Comparison of ENCODE assay signal across 16 cellular contexts in genomic region chr1:183205196-183205781, GRCh38. TPM values are rescaled to one million over a fixed set of nuclear protein-coding genes. Genes with fewer than 3 reads are reported as not detected.
DNase-seq lines count a peak whose midpoint lies in the region; ATAC-seq and TF ChIP-seq lines count a peak whose summit lies in the region.
"Had no signal": no experiment of that assay in that cellular context is flagged by ENCODE, and none has a peak within 500 bp of the region (broad histone marks: within the 10 kb centered on the region; RNA-seq: fewer than 3 reads in every experiment).

No MANE protein-coding gene starts in this region.

- H3K4me3 Mint-ChIP-seq in activated CD8-positive, alpha-beta T cell treated with anti-CD3 and anti-CD28 coated beads, Interleukin-2, amount 10 ng/mL, durations not matched to agents 7 days and 5 days = no peak overlapping the region
- H3K4me3 Mint-ChIP-seq: activated naive CD8-positive, alpha-beta T cell; CD8-positive, alpha-beta T cell had no signal

- H3K27me3 Mint-ChIP-seq in activated CD8-positive, alpha-beta T cell treated with anti-CD3 and anti-CD28 coated beads, Interleukin-2, amount 10 ng/mL, durations not matched to agents 7 days and 5 days (ENCODE audit: low read depth) = peaks cover 12% of the 10 kb centered on the region
- H3K27me3 Mint-ChIP-seq: activated naive CD8-positive, alpha-beta T cell had no signal

- TF ChIP-seq CTCF in cardiac fibroblast (IDR thresholded peaks at IDR 0.05; ENCODE audit: low read depth, low read length) (no peak), smooth muscle cell (IDR thresholded peaks at IDR 0.05; ENCODE audit: borderline replicate concordance, insufficient read depth, poor library complexity, severe bottlenecking) (no peak), thyroid gland (IDR thresholded peaks at IDR 0.05) (no peak)

- H3K36me3 ChIP-seq in smooth muscle cell (ENCODE audit: low read depth) = no peaks in the 10 kb centered on the region
- H3K36me3 ChIP-seq in thyroid gland = no peaks in the 10 kb centered on the region
- H3K36me3 ChIP-seq: SJSA1 had no signal

- no peaks in the 10 kb centered on the region for H3K9me3 Mint-ChIP-seq in activated CD8-positive, alpha-beta T cell treated with anti-CD3 and anti-CD28 coated beads, Interleukin-2, amount 10 ng/mL, durations not matched to agents 7 days and 5 days (ENCODE audit: insufficient read depth)
- H3K9me3 Mint-ChIP-seq: CD8-positive, alpha-beta T cell had no signal

- H3K9ac ChIP-seq in smooth muscle cell (ENCODE audit: low read depth) = no peak overlapping the region

- no peaks in the 10 kb centered on the region for H3K4me1 ChIP-seq in right cardiac atrium (ENCODE audit: control insufficient read depth, insufficient read depth, low read length)
- H3K4me1 ChIP-seq in smooth muscle cell (ENCODE audit: low read depth) = no peaks in the 10 kb centered on the region
- H3K4me1 ChIP-seq in thyroid gland = no peaks in the 10 kb centered on the region

- H4K20me1 ChIP-seq in smooth muscle cell (ENCODE audit: low read depth) = no peaks in the 10 kb centered on the region

- CTCF ChIA-PET in activated CD8-positive, alpha-beta T cell treated with anti-CD3 and anti-CD28 coated beads, Interleukin-2, amount 10 ng/mL, durations not matched to agents 7 days and 5 days (lab: Charles Lee) = interaction anchor here (1.0 to 1.2 kb wide), 3 partner anchors 10 to 22 kb away, joined by 3 to 4 read pairs (median 4); no protein-coding TSS in a partner anchor

- H3K9me3 ChIP-seq in right cardiac atrium (ENCODE audit: control insufficient read depth, low read length) (no peaks in the 10 kb centered on the region), smooth muscle cell (replicated peaks; ENCODE audit: low read depth) (no peaks in the 10 kb centered on the region), thyroid gland (no peaks in the 10 kb centered on the region)
- H3K9me3 ChIP-seq: SJSA1 had no signal

- H3K79me2 ChIP-seq in smooth muscle cell (ENCODE audit: low read depth) = no peaks in the 10 kb centered on the region

- WGBS in right cardiac atrium = 61% methylated on average over 3 of the region's 3 CpGs
- 83% methylated on average over 3 of the region's 3 CpGs for whole genome bisulfite sequencing in smooth muscle cell (ENCODE audit: low lambda C conversion rate)
- 89 to 92% methylated on average over 3 of the region's 3 CpGs for WGBS in thyroid gland, 2 donors

- peaks cover 10% of the 10 kb centered on the region for H3K4me1 Mint-ChIP-seq in activated CD8-positive, alpha-beta T cell treated with anti-CD3 and anti-CD28 coated beads, Interleukin-2, amount 10 ng/mL, durations not matched to agents 7 days and 5 days (ENCODE audit: low read depth)

- ATAC-seq in right cardiac atrium = peak; percentile 50 to 80
- ATAC-seq in activated CD8-positive, alpha-beta T cell treated with anti-CD3 and anti-CD28 coated beads, Interleukin-2, amount 10 ng/mL, durations not matched to agents 7 days and 5 days = no peak
- ATAC-seq: CD8-positive, alpha-beta T cell had no signal

- DNase-seq in ELR (ENCODE audit: low read depth) (peak; percentile 45), cardiac fibroblast (ENCODE audit: low read depth in 2 of 2) (peak; percentile 84 to 96), right cardiac atrium (no peak), smooth muscle cell (lab: John Stamatoyannopoulos, UW; ENCODE audit: unreplicated experiment) (no peak), erythroblast (lab: John Stamatoyannopoulos, UW) (no peak), NCI-H2196 treated with DMSO at 0.1 percent for 48 hours (lab: John Stamatoyannopoulos, UW; ENCODE audit: unreplicated experiment) (no peak), thyroid gland (no peak)
- no peak for DNase-seq in activated CD8-positive, alpha-beta T cell treated with anti-CD3 and anti-CD28 coated beads, Interleukin-2, amount 10 ng/mL, durations not matched to agents 7 days and 5 days
- DNase-seq: CD8-positive, alpha-beta T cell; dorsolateral prefrontal cortex; KBM-7; stimulated activated CD4-positive, alpha-beta T cell treated with anti-CD3 and anti-CD28 coated beads, Interleukin-4, amount 100 ng/mL, for 4 hours; stimulated activated naive CD4-positive, alpha-beta T cell had no signal

- intact Hi-C loops in right cardiac atrium (cut with DNase I) = no loop called here
- intact Hi-C loops in thyroid gland (cut with DNase I) = no loop called here

- H2AFZ ChIP-seq in smooth muscle cell (ENCODE audit: low read depth) = peak overlapping the region; percentile 25

- H3K4me3 ChIP-seq in cardiac fibroblast (replicated peaks in 1 of 2; ENCODE audit: low read depth in 2 of 2, low read length in 2 of 2) = no peak overlapping the region
- H3K4me3 ChIP-seq in right cardiac atrium (ENCODE audit: low read length) = no peak overlapping the region
- H3K4me3 ChIP-seq in smooth muscle cell = no peak overlapping the region
- H3K4me3 ChIP-seq in thyroid gland (replicated peaks in 1 of 3) = no peak overlapping the region
- H3K4me3 ChIP-seq: dorsolateral prefrontal cortex, SJSA1 had no signal

- H3F3A ChIP-seq in smooth muscle cell (ENCODE audit: low read depth) = no peaks in the 10 kb centered on the region

- POLR2A ChIA-PET in activated CD8-positive, alpha-beta T cell treated with anti-CD3 and anti-CD28 coated beads, Interleukin-2, amount 10 ng/mL, durations not matched to agents 7 days and 5 days (lab: Charles Lee) = no interaction called here

- no peak overlapping the region for H3K27ac Mint-ChIP-seq in activated CD8-positive, alpha-beta T cell treated with anti-CD3 and anti-CD28 coated beads, Interleukin-2, amount 10 ng/mL, durations not matched to agents 7 days and 5 days
- H3K27ac Mint-ChIP-seq: activated naive CD8-positive, alpha-beta T cell; CD8-positive, alpha-beta T cell; progenitor cell of endocrine pancreas had no signal

- H3K36me3 Mint-ChIP-seq in activated CD8-positive, alpha-beta T cell treated with anti-CD3 and anti-CD28 coated beads, Interleukin-2, amount 10 ng/mL, durations not matched to agents 7 days and 5 days (ENCODE audit: low read depth) = no peaks in the 10 kb centered on the region
- H3K36me3 Mint-ChIP-seq: activated naive CD8-positive, alpha-beta T cell; CD8-positive, alpha-beta T cell had no signal

- TF ChIP-seq POLR2A in erythroblast (IDR thresholded peaks at IDR 0.05; ENCODE audit: low read length) (no peak), thyroid gland (IDR thresholded peaks at IDR 0.05) (no peak)

- H3K4me2 ChIP-seq in smooth muscle cell = no peak overlapping the region

- no peak overlapping the region for H3K27ac ChIP-seq in right cardiac atrium (ENCODE audit: low read length)
- H3K27ac ChIP-seq in smooth muscle cell (ENCODE audit: low read depth) = no peak overlapping the region
- no peak overlapping the region for H3K27ac ChIP-seq in thyroid gland
- H3K27ac ChIP-seq: dorsolateral prefrontal cortex, SJSA1 had no signal

- H3K27me3 ChIP-seq in right cardiac atrium (ENCODE audit: control insufficient read depth, insufficient read depth) (no peaks in the 10 kb centered on the region), smooth muscle cell (ENCODE audit: low read depth) (no peaks in the 10 kb centered on the region), thyroid gland (no peaks in the 10 kb centered on the region)
- H3K27me3 ChIP-seq: SJSA1 had no signal

RNA-seq across cellular contexts. Expression of gene LAMC2, which starts 19.2 kb away (rescaled TPM):
- total RNA-seq in right cardiac atrium = 1 to 10 TPM in 3 of 4 donors, under 1 TPM in 1; 0.99 to 3.0 (median 1.4) TPM
- polyA plus RNA-seq in right cardiac atrium = 0.70 TPM
- 120 TPM in 2 replicates for total RNA-seq in smooth muscle cell
- 35.1 and 117 TPM in 2 replicates for polyA plus RNA-seq in smooth muscle cell
- not detected for total RNA-seq in activated CD8-positive, alpha-beta T cell treated with anti-CD3 and anti-CD28 coated beads, Interleukin-2, amount 10 ng/mL, durations not matched to agents 7 days and 5 days
- 10 to 100 TPM; 24.3 to 53.4 (median 27.9) TPM for total RNA-seq in thyroid gland
- total RNA-seq: CD8-positive, alpha-beta T cell had no signal

Comparison
In these comparisons a context has a peak if more than half of its experiments do, and no peak if none do; other contexts are left out.
1. DNase-seq: peak in ELR (single experiment) and cardiac fibroblast (2 of 2); none in right cardiac atrium (0 of 3), smooth muscle cell (single experiment), erythroblast (0 of 2), activated CD8-positive, alpha-beta T cell treated with anti-CD3 and anti-CD28 coated beads, Interleukin-2, amount 10 ng/mL, durations not matched to agents 7 days and 5 days (single experiment), NCI-H2196 treated with DMSO at 0.1 percent for 48 hours (single experiment) and thyroid gland (0 of 2).
2. RNA of gene LAMC2, which starts 19.2 kb away (total RNA-seq): 120 TPM in smooth muscle cell and 24.3 to 53.4 TPM in thyroid gland; 0.99 to 3.0 TPM in right cardiac atrium and not detected in activated CD8-positive, alpha-beta T cell treated with anti-CD3 and anti-CD28 coated beads, Interleukin-2, amount 10 ng/mL, durations not matched to agents 7 days and 5 days; every median in the first group is over 4 times any median in the second.